ENCODE assay signal across 9 cellular contexts in genomic region chr1:46166521-46167462, GRCh38. TPM values are rescaled to one million over a fixed set of nuclear protein-coding genes. Genes with fewer than 3 reads are reported as not detected.
A peak's percentile ranks its signal among the peaks of the same experiment; 100 is the strongest.
DNase-seq lines count a peak whose midpoint lies in the region; ATAC-seq and TF ChIP-seq lines count a peak whose summit lies in the region.
"Had no signal": no experiment of that assay in that cellular context is flagged by ENCODE, and none has a peak within 500 bp of the region (broad histone marks: within the 10 kb centered on the region; RNA-seq: fewer than 3 reads in every experiment).

No MANE protein-coding gene starts in this region.

- BruUV-seq in MCF 10A (replicated peaks; lab: Mats Ljungman, UMichigan): no TSS peak

- peaks cover 3 to 4% of the 10 kb centered on the region in 2 donors for H3K4me1 ChIP-seq in breast epithelium

- no peaks in the 10 kb centered on the region for H3K9me3 ChIP-seq in breast epithelium

- POLR2A ChIA-PET in MCF 10A (lab: Yijun Ruan, JAX) (interaction anchor here (1.2 kb wide), 2 partner anchors 16 to 480 kb away, joined by 3 read pairs; partner anchors contain the start of gene GPBP1L1), RWPE1 (lab: Yijun Ruan, JAX; ENCODE audit: low non-redundant PET) (no interaction called here)

- peaks cover 7% of the 10 kb centered on the region for H3K4me1 Mint-ChIP-seq in MCF 10A (ENCODE audit: insufficient read depth, unreplicated experiment)

- CTCF ChIA-PET in MCF 10A (lab: Yijun Ruan, JAX): interaction anchor here (0.6 to 1.2 kb wide), 3 partner anchors 63 to 374 kb away, joined by 3 read pairs; no protein-coding TSS in a partner anchor
- CTCF ChIA-PET in RWPE1 (lab: Yijun Ruan, JAX): no interaction called here

- no peak for TF ChIP-seq POLR2A in breast epithelium (IDR thresholded peaks at IDR 0.05)

- H3K27ac Mint-ChIP-seq in MCF 10A (ENCODE audit: low read depth, unreplicated experiment): no peak overlapping the region

- no peaks in the 10 kb centered on the region for H3K36me3 ChIP-seq in breast epithelium

- no peaks in the 10 kb centered on the region for H3K27me3 Mint-ChIP-seq in MCF 10A (ENCODE audit: insufficient read depth, unreplicated experiment)

- H3K4me3 ChIP-seq in breast epithelium (peak overlapping the region; percentile 35 to 68 (median 54)), fibroblast of mammary gland (ENCODE audit: control insufficient read depth, low read depth, low read length) (peak overlapping the region; percentile 28)

- H3K27ac ChIP-seq in breast epithelium (peak overlapping the region; percentile 81 to 84), RWPE1 (no peak overlapping the region)

- intact Hi-C loops in breast epithelium (cut with DNase I; ENCODE audit: low total_unique reads) (no loop called here), MCF 10A (cut with micrococcal nuclease) (no loop called here), posterior vena cava (cut with DNase I) (no loop called here)

- no peaks in the 10 kb centered on the region for H3K9me3 Mint-ChIP-seq in MCF 10A (ENCODE audit: unreplicated experiment)

- no peak for ATAC-seq in GM18868 (IDR thresholded peaks at IDR 0.05; ENCODE audit: unreplicated experiment)

- DNase-seq in breast epithelium (ENCODE audit: low spot score in 2 of 2) (no peak), MCF 10A (ENCODE audit: unreplicated experiment) (no peak), fibroblast of mammary gland (ENCODE audit: low read depth) (no peak), posterior vena cava (ENCODE audit: low spot score) (peak; percentile 86), islet precursor cell (no peak), RWPE1 (ENCODE audit: low spot score) (no peak)
- peak; percentile 49 for DNase-seq in activated T-cell treated with anti-CD3 and anti-CD28 coated beads, Interleukin-2, amount 50 U/mL, for 1 hour

- no peak overlapping the region for H3K4me3 Mint-ChIP-seq in MCF 10A (ENCODE audit: unreplicated experiment)

- H3K27me3 ChIP-seq in breast epithelium: no peaks in the 10 kb centered on the region

- H3K36me3 Mint-ChIP-seq in MCF 10A (ENCODE audit: insufficient read depth, unreplicated experiment): no peaks in the 10 kb centered on the region

- TF ChIP-seq CTCF in breast epithelium (IDR thresholded peaks at IDR 0.05): no peak
- no peak for TF ChIP-seq CTCF in MCF 10A (IDR thresholded peaks at IDR 0.05; ENCODE audit: unreplicated experiment)
- no peak for TF ChIP-seq CTCF in fibroblast of mammary gland (conservative IDR thresholded peaks at IDR 0.05; ENCODE audit: control insufficient read depth, insufficient read depth, low read depth, low read length)
- TF ChIP-seq CTCF in RWPE1 (conservative IDR thresholded peaks at IDR 0.05; ENCODE audit: low read depth): no peak

RNA-seq across cellular contexts. Expression of gene TSPAN1, which starts 8.1 kb away (rescaled TPM):
- total RNA-seq in breast epithelium (10 to 100 TPM in 1 of 3 donors, 1 to 10 TPM in 1, under 1 TPM in 1; 0.48 to 26.2 (median 8.9) TPM), MCF 10A (2022) (22.7 and 41.7 TPM in 2 replicates), posterior vena cava (1 to 10 TPM; 1.3 to 1.6 TPM)
- total RNA-seq: activated CD8-positive, alpha-beta memory T cell treated with anti-CD3 and anti-CD28 coated beads for 36 hours had no signal

RNA-seq across cellular contexts. Expression of gene P3R3URF, which starts 9.5 kb away (rescaled TPM):
- total RNA-seq in breast epithelium: not detected
- total RNA-seq in MCF 10A (2022): not detected in 2 replicates
- not detected for total RNA-seq in posterior vena cava
- total RNA-seq: activated CD8-positive, alpha-beta memory T cell treated with anti-CD3 and anti-CD28 coated beads for 36 hours had no signal

RNA-seq across cellular contexts. Expression of gene POMGNT1, which starts 31.4 kb away (rescaled TPM):
- total RNA-seq in breast epithelium (10 to 100 TPM; 37.6 to 47.4 (median 42.3) TPM), MCF 10A (2022) (85.4 and 90.7 TPM in 2 replicates), posterior vena cava (10 to 100 TPM; 37.8 to 49.7 TPM)

RNA-seq across cellular contexts. Expression of gene PIK3R3, which starts 34.4 kb away (rescaled TPM):
- total RNA-seq in breast epithelium (10 to 100 TPM; 17.9 to 80.3 (median 46.8) TPM), MCF 10A (2022) (8.0 and 9.3 TPM in 2 replicates), posterior vena cava (10 to 100 TPM; 26.0 to 39.7 TPM)

RNA-seq across cellular contexts. Expression of gene LURAP1, which starts 36.3 kb away (rescaled TPM):
- total RNA-seq in breast epithelium (1 to 10 TPM; 2.7 to 5.9 (median 4.2) TPM), MCF 10A (2022) (3.6 and 4.1 TPM in 2 replicates), posterior vena cava (1 to 10 TPM; 6.7 to 8.3 TPM)

Comparison
In these comparisons a context has a peak if more than half of its experiments do, and no peak if none do; other contexts are left out.
1. DNase-seq: peak in activated T-cell treated with anti-CD3 and anti-CD28 coated beads, Interleukin-2, amount 50 U/mL, for 1 hour (single experiment) and posterior vena cava (single experiment); none in breast epithelium (0 of 2), MCF 10A (single experiment), fibroblast of mammary gland (single experiment), islet precursor cell (single experiment) and RWPE1 (single experiment).